Comparison of ENCODE assay signal across 19 cellular contexts in the genomic region with DNA sequence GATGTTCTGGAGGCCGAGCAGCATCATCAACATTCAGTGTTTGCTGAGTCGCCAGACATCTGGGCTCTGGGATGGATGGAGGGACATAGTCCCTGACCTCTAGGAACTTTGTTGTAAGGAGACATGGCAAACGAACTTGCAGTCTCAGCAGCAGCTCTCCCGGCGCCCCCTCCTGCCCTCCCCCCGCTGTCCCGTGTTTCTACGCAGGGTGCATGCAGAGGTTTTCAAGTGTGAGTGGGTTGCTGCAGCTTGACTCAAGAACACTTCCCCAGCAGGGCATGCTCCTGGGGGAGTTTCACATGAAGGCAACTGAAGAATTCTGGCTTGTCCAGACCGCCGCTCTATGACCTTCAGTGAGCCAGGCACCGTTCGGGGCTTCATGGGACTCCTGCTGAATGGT.
DNase-seq lines count a peak whose midpoint lies in the region; TF ChIP-seq lines count a peak whose summit lies in the region.
"Had no signal": no experiment of that assay in that cellular context is flagged by ENCODE, and none has a peak within 500 bp of the region (broad histone marks: within the 10 kb centered on the region; RNA-seq: fewer than 3 reads in every experiment).

No MANE protein-coding gene starts in this region.

- H2AFZ ChIP-seq in H9 (ENCODE audit: low read length) = no peak overlapping the region

- H3K4ac ChIP-seq in H9 (ENCODE audit: low read depth, low read length) = no peak overlapping the region
- no peak overlapping the region for H3K4ac ChIP-seq in mesendoderm (ENCODE audit: low read depth, low read length)

- no peaks in the 10 kb centered on the region for H3K23me2 ChIP-seq in H9 (ENCODE audit: insufficient read length, low read depth, low read length, poor library complexity, severe bottlenecking)

- H4K5ac ChIP-seq in H9 (ENCODE audit: insufficient read length, low read depth, low read length) = no peak overlapping the region
- no peak overlapping the region for H4K5ac ChIP-seq in mesendoderm (ENCODE audit: low read length)

- no CpG with 5 or more reads among the region's 12 CpGs for WGBS in H9 (ENCODE audit: extremely low coverage, insufficient read length, low lambda C conversion rate)
- 88 to 98% methylated on average over 7 to 12 of the region's 12 CpGs for WGBS in endodermal cell (ENCODE audit: insufficient coverage in 1 of 2, insufficient read length in 1 of 2), 2 experiments
- no CpG with 5 or more reads among the region's 12 CpGs for WGBS in mesendoderm (ENCODE audit: extremely low coverage, insufficient coverage, low lambda C conversion rate)
- 81 to 82% methylated on average over 12 of the region's 12 CpGs for WGBS in sigmoid colon, 2 donors
- WGBS in esophagus muscularis mucosa = 63% methylated on average over 12 of the region's 12 CpGs

- H4K8ac ChIP-seq in H9 (replicated peaks; ENCODE audit: insufficient read length, low read depth, low read length) (no peak overlapping the region), mesendoderm (ENCODE audit: low read depth, low read length) (no peak overlapping the region)

- H3K4me1 ChIP-seq in H9 (ENCODE audit: insufficient read depth, low read length) = peaks cover 7% of the 10 kb centered on the region; the same call in 1 of the 2 replicates
- peaks cover 7% of the 10 kb centered on the region for H3K4me1 ChIP-seq in endodermal cell (ENCODE audit: control insufficient read depth, insufficient read depth, low read length)
- H3K4me1 ChIP-seq in mesendoderm (ENCODE audit: control insufficient read depth, low read depth, low read length) = peaks cover 3% of the 10 kb centered on the region
- H3K4me1 ChIP-seq in sigmoid colon = no peaks in the 10 kb centered on the region
- peaks cover 0 to 10% (median 0%) of the 10 kb centered on the region in 4 donors for H3K4me1 ChIP-seq in esophagus muscularis mucosa
- H3K4me1 ChIP-seq: Peyer's patch had no signal

- no peak for TF ChIP-seq EP300 in sigmoid colon (IDR thresholded peaks at IDR 0.05)
- TF ChIP-seq EP300 in esophagus muscularis mucosa (IDR thresholded peaks at IDR 0.05) = no peak

- H3K9ac ChIP-seq in H9 (ENCODE audit: extremely low read depth, insufficient read length, low read length) = no peak overlapping the region
- no peak overlapping the region for H3K9ac ChIP-seq in endodermal cell (ENCODE audit: extremely low read depth, low read length, poor library complexity, severe bottlenecking)
- no peak overlapping the region for H3K9ac ChIP-seq in mesendoderm (ENCODE audit: low read length)

- H3K4me3 ChIP-seq in endodermal cell (ENCODE audit: low read length) (no peak overlapping the region), mesendoderm (ENCODE audit: low read length) (no peak overlapping the region), sigmoid colon (no peak overlapping the region), esophagus muscularis mucosa (no peak overlapping the region)
- H3K4me3 ChIP-seq: MG63, Peyer's patch had no signal

- no peak overlapping the region for H3T11ph ChIP-seq in H9 (ENCODE audit: low read length)

- H3K9me3 ChIP-seq in H9 (ENCODE audit: control insufficient read depth, low read depth, low read length) (no peaks in the 10 kb centered on the region), endodermal cell (ENCODE audit: control insufficient read depth, low read length) (no peaks in the 10 kb centered on the region), sigmoid colon (no peaks in the 10 kb centered on the region), esophagus muscularis mucosa (no peaks in the 10 kb centered on the region)
- H3K9me3 ChIP-seq: MG63, Peyer's patch had no signal

- no peak overlapping the region for H2AK5ac ChIP-seq in H9 (ENCODE audit: insufficient read length, low read length)
- H2AK5ac ChIP-seq in mesendoderm (ENCODE audit: low read length) = no peak overlapping the region

- H3K27ac ChIP-seq in H9 (ENCODE audit: insufficient read length, low read depth, low read length) (no peak overlapping the region), endodermal cell (ENCODE audit: low read depth, low read length) (peak overlapping the region; percentile 67), mesendoderm (ENCODE audit: low read depth, low read length) (no peak overlapping the region), sigmoid colon (no peak overlapping the region), esophagus muscularis mucosa (replicated peaks in 1 of 4) (no peak overlapping the region)
- H3K27ac ChIP-seq: HL-60, Peyer's patch had no signal

- H3K36me3 ChIP-seq in endodermal cell (ENCODE audit: control insufficient read depth, insufficient read depth, low read length) = no peaks in the 10 kb centered on the region
- no peaks in the 10 kb centered on the region for H3K36me3 ChIP-seq in mesendoderm (ENCODE audit: control insufficient read depth, insufficient read depth, low read length)
- H3K36me3 ChIP-seq in sigmoid colon = no peaks in the 10 kb centered on the region
- H3K36me3 ChIP-seq in esophagus muscularis mucosa = no peaks in the 10 kb centered on the region
- H3K36me3 ChIP-seq: MG63, Peyer's patch had no signal

- no peak overlapping the region for H3K18ac ChIP-seq in H9 (ENCODE audit: insufficient read length, low read depth, low read length)
- H3K18ac ChIP-seq in mesendoderm (ENCODE audit: low read length) = no peak overlapping the region

- H2BK15ac ChIP-seq in H9 (ENCODE audit: low read depth, low read length) (no peak overlapping the region), mesendoderm (replicated peaks; ENCODE audit: low read depth) (no peak overlapping the region)

- no peak overlapping the region for H2BK12ac ChIP-seq in H9 (ENCODE audit: insufficient read length, low read depth, low read length)

- H4K20me1 ChIP-seq in H9 (ENCODE audit: control insufficient read depth, insufficient read depth, insufficient read length) = no peaks in the 10 kb centered on the region

- H3K4me2 ChIP-seq in H9 (ENCODE audit: insufficient read depth, insufficient read length, low read length) = no peak overlapping the region
- no peak overlapping the region for H3K4me2 ChIP-seq in mesendoderm (ENCODE audit: low read length)

- no peak overlapping the region for H2BK20ac ChIP-seq in H9 (ENCODE audit: low read depth, low read length, poor library complexity, severe bottlenecking)

- H3K14ac ChIP-seq in H9 (ENCODE audit: insufficient read depth, low read length) = no peak overlapping the region

- H3K27ac Mint-ChIP-seq in H9 (peak overlapping the region; percentile 10 to 73 (median 21); a peak in 1 of 7 replicates), endodermal cell (peak overlapping the region; percentile 24)
- H3K27ac Mint-ChIP-seq: IgD-negative memory B cell had no signal

- no peaks in the 10 kb centered on the region for H3K79me1 ChIP-seq in H9 (ENCODE audit: insufficient read depth, low read depth, low read length, poor library complexity, severe bottlenecking)
- no peaks in the 10 kb centered on the region for H3K79me1 ChIP-seq in mesendoderm (ENCODE audit: low read length)

- no peak overlapping the region for H3K23ac ChIP-seq in H9 (ENCODE audit: insufficient read length, low read depth, low read length)
- H3K23ac ChIP-seq in mesendoderm (ENCODE audit: low read length) = no peak overlapping the region

- DNase-seq in H9 (peak; percentile 25), endodermal cell (no peak), mesendoderm (no peak), sigmoid colon (peak; percentile 47), esophagus muscularis mucosa (ENCODE audit: extremely low spot score) (no peak), NCI-H345 treated with DMSO at 0.1 percent for 48 hours (lab: John Stamatoyannopoulos, UW; ENCODE audit: unreplicated experiment) (no peak), T-helper 9 cell (no peak)
- DNase-seq: C1 segment of cervical spinal cord, DMS79, Kasumi-1, MG63, NCI-H1092, NCI-H1436 treated with DMSO at 0.1 percent for 48 hours, NCI-H2029 treated with DMSO at 0.1 percent for 48 hours, NCI-H2171, NCI-H446, Peyer's patch had no signal

- intact Hi-C loops in sigmoid colon (cut with DNase I) = no loop called here
- intact Hi-C loops in esophagus muscularis mucosa (cut with DNase I) = no loop called here

- TF ChIP-seq POLR2A in sigmoid colon (IDR thresholded peaks at IDR 0.05) = no peak
- TF ChIP-seq POLR2A in esophagus muscularis mucosa (IDR thresholded peaks at IDR 0.05; ENCODE audit: low read depth) = no peak

- H2BK5ac ChIP-seq in H9 (ENCODE audit: insufficient read length, low read length) = no peak overlapping the region
- no peak overlapping the region for H2BK5ac ChIP-seq in mesendoderm (ENCODE audit: low read length)

- 0 out of 5 replicates have a peak overlapping the region, but pooled peaks of 1 of the 2 experiments have one; percentile 4 for H3K4me3 Mint-ChIP-seq in H9
- no peak overlapping the region for H3K4me3 Mint-ChIP-seq in endodermal cell
- H3K4me3 Mint-ChIP-seq: IgD-negative memory B cell had no signal

- H3K4me1 Mint-ChIP-seq in H9 = peaks cover 44 to 61% of the 10 kb centered on the region in 2 experiments
- H3K4me1 Mint-ChIP-seq in endodermal cell = peaks cover 38% of the 10 kb centered on the region

- H3K79me2 ChIP-seq in H9 (ENCODE audit: insufficient read depth, low read length) (no peaks in the 10 kb centered on the region), mesendoderm (ENCODE audit: control insufficient read depth, insufficient read depth, low read length) (no peaks in the 10 kb centered on the region)

- no peaks in the 10 kb centered on the region for H3K9me3 Mint-ChIP-seq in H9
- H3K9me3 Mint-ChIP-seq in endodermal cell = no peaks in the 10 kb centered on the region
- H3K9me3 Mint-ChIP-seq: IgD-negative memory B cell had no signal

- H3K36me3 Mint-ChIP-seq in H9 (ENCODE audit: insufficient read depth in 1 of 3, low read depth in 3 of 3) (no peaks in the 10 kb centered on the region), endodermal cell (ENCODE audit: low read depth) (no peaks in the 10 kb centered on the region)
- H3K36me3 Mint-ChIP-seq: IgD-negative memory B cell had no signal

- H3K27me3 ChIP-seq in H9 (ENCODE audit: insufficient read depth, low read length) (no peaks in the 10 kb centered on the region), endodermal cell (ENCODE audit: control insufficient read depth, insufficient read depth, low read length, poor library complexity, severe bottlenecking) (no peaks in the 10 kb centered on the region), mesendoderm (ENCODE audit: insufficient read depth, low read length, poor library complexity) (no peaks in the 10 kb centered on the region), sigmoid colon (peaks cover 0 to 17% (median 4%) of the 10 kb centered on the region in 3 donors), esophagus muscularis mucosa (peaks cover 0 to 29% (median 0%) of the 10 kb centered on the region in 4 donors)
- H3K27me3 ChIP-seq: MG63, Peyer's patch had no signal

- no peak for TF ChIP-seq CTCF in H9 (conservative IDR thresholded peaks at IDR 0.05)
- TF ChIP-seq CTCF in endodermal cell (conservative IDR thresholded peaks at IDR 0.05) = no peak
- TF ChIP-seq CTCF in sigmoid colon (IDR thresholded peaks at IDR 0.05) = no peak
- TF ChIP-seq CTCF in esophagus muscularis mucosa (IDR thresholded peaks at IDR 0.05) = no peak

- no peak overlapping the region for H2BK120ac ChIP-seq in H9 (ENCODE audit: low read depth, low read length, poor library complexity, severe bottlenecking)
- H2BK120ac ChIP-seq in mesendoderm (ENCODE audit: low read depth, low read length) = no peak overlapping the region

- peak overlapping the region; percentile 3 for H4K91ac ChIP-seq in H9 (ENCODE audit: insufficient read length, low read depth, low read length)

- H3K27me3 Mint-ChIP-seq in H9 (ENCODE audit: low read depth) (no peaks in the 10 kb centered on the region), endodermal cell (ENCODE audit: insufficient read depth) (no peaks in the 10 kb centered on the region)

- no peak overlapping the region for H3K56ac ChIP-seq in H9 (ENCODE audit: insufficient read length, low read depth, low read length)
- H3K56ac ChIP-seq in mesendoderm (ENCODE audit: low read length) = peak overlapping the region; percentile 25

Comparison
In these comparisons a context has a peak if more than half of its experiments do, and no peak if none do; other contexts are left out.
1. DNase-seq: peak in H9 (single experiment) and sigmoid colon (single experiment); none in endodermal cell (single experiment), mesendoderm (single experiment), esophagus muscularis mucosa (single experiment), NCI-H345 treated with DMSO at 0.1 percent for 48 hours (single experiment) and T-helper 9 cell (single experiment).